Comparison of ENCODE assay signal across 9 cellular contexts in genomic region chr17:78129385-78130079, GRCh38. TPM values are rescaled to one million over a fixed set of nuclear protein-coding genes. Genes with fewer than 3 reads are reported as not detected.
DNase-seq lines count a peak whose midpoint lies in the region; ATAC-seq lines count a peak whose summit lies in the region.
"Had no signal": no experiment of that assay in that cellular context is flagged by ENCODE, and none has a peak within 500 bp of the region (broad histone marks: within the 10 kb centered on the region; RNA-seq: fewer than 3 reads in every experiment).

No MANE protein-coding gene starts in this region.

- no peaks in the 10 kb centered on the region for H3K9me3 Mint-ChIP-seq in activated naive CD4-positive, alpha-beta T cell treated with anti-CD3 and anti-CD28 coated beads for 36 hours

- H3K36me3 ChIP-seq in mesendoderm (ENCODE audit: control insufficient read depth, insufficient read depth, low read length): peaks cover 2% of the 10 kb centered on the region

- H3K56ac ChIP-seq in mesendoderm (ENCODE audit: low read length): peak overlapping the region; percentile 83

- H3K79me1 ChIP-seq in mesendoderm (ENCODE audit: low read length): peaks cover 2% of the 10 kb centered on the region

- peak; percentile 44 for DNase-seq in stimulated activated CD4-positive, alpha-beta T cell treated with anti-CD3 and anti-CD28 coated beads, Interleukin-15, amount 100 ng/mL, for 24 hours
- no peak for DNase-seq in stimulated activated CD4-positive, alpha-beta T cell treated with anti-CD3 and anti-CD28 coated beads, Interleukin-4, amount 100 ng/mL, for 24 hours
- DNase-seq in activated naive CD4-positive, alpha-beta T cell treated with anti-CD3 and anti-CD28 coated beads for 36 hours: peak; percentile 72
- no peak for DNase-seq in mesendoderm
- no peak for DNase-seq in medulla oblongata (ENCODE audit: extremely low spot score)
- DNase-seq in putamen (ENCODE audit: low spot score): no peak

- H3K27me3 Mint-ChIP-seq in activated naive CD4-positive, alpha-beta T cell treated with anti-CD3 and anti-CD28 coated beads for 36 hours (ENCODE audit: low read depth): no peaks in the 10 kb centered on the region

- H3K9ac ChIP-seq in mesendoderm (ENCODE audit: low read length): no peak overlapping the region

- no peak overlapping the region for H2BK15ac ChIP-seq in mesendoderm (replicated peaks; ENCODE audit: low read depth)

- H3K79me2 ChIP-seq in mesendoderm (ENCODE audit: control insufficient read depth, insufficient read depth, low read length): peaks cover 20% of the 10 kb centered on the region

- H3K4me3 Mint-ChIP-seq in activated naive CD4-positive, alpha-beta T cell treated with anti-CD3 and anti-CD28 coated beads for 36 hours: peak overlapping the region; percentile 96

- no peak overlapping the region for H3K4me3 ChIP-seq in mesendoderm (ENCODE audit: low read length)

- no peak overlapping the region for H4K8ac ChIP-seq in mesendoderm (ENCODE audit: low read depth, low read length)

- H3K27me3 ChIP-seq in mesendoderm (ENCODE audit: insufficient read depth, low read length, poor library complexity): no peaks in the 10 kb centered on the region

- H4K5ac ChIP-seq in mesendoderm (ENCODE audit: low read length): no peak overlapping the region

- H3K4me1 Mint-ChIP-seq in activated naive CD4-positive, alpha-beta T cell treated with anti-CD3 and anti-CD28 coated beads for 36 hours (ENCODE audit: low read depth): peaks cover 50% of the 10 kb centered on the region

- ATAC-seq in GM21423 (IDR thresholded peaks at IDR 0.05; ENCODE audit: unreplicated experiment) (no peak), GM21529 (IDR thresholded peaks at IDR 0.05; ENCODE audit: unreplicated experiment) (no peak)

- H3K4me1 ChIP-seq in mesendoderm (ENCODE audit: control insufficient read depth, low read depth, low read length): peaks cover 11% of the 10 kb centered on the region

- WGBS in mesendoderm (ENCODE audit: extremely low coverage, insufficient coverage, low lambda C conversion rate): no CpG with 5 or more reads among the region's 3 CpGs

- peak overlapping the region; percentile 1 for H3K4ac ChIP-seq in mesendoderm (ENCODE audit: low read depth, low read length)

- peak overlapping the region; percentile 40 for H3K27ac ChIP-seq in mesendoderm (ENCODE audit: low read depth, low read length)

- CTCF ChIA-PET in activated naive CD4-positive, alpha-beta T cell treated with anti-CD3 and anti-CD28 coated beads for 36 hours (lab: Charles Lee): interaction anchor here (0.8 kb wide), 1 partner anchor 122 kb away, joined by 3 read pairs; no protein-coding TSS in a partner anchor

- intact Hi-C loops in activated naive CD4-positive, alpha-beta T cell treated with anti-CD3 and anti-CD28 coated beads for 36 hours (cut with micrococcal nuclease): loop anchor here (1.0 to 10.0 kb wide), 9 partner anchors 8 to 713 kb away; partner anchors contain the start of genes SYNGR2, TNRC6C and USP36

- no peak overlapping the region for H3K23ac ChIP-seq in mesendoderm (ENCODE audit: low read length)

- peaks cover 25% of the 10 kb centered on the region for H3K36me3 Mint-ChIP-seq in activated naive CD4-positive, alpha-beta T cell treated with anti-CD3 and anti-CD28 coated beads for 36 hours (ENCODE audit: low read depth)

- peak overlapping the region; percentile 36 for H2BK5ac ChIP-seq in mesendoderm (ENCODE audit: low read length)

- H3K27ac Mint-ChIP-seq in activated naive CD4-positive, alpha-beta T cell treated with anti-CD3 and anti-CD28 coated beads for 36 hours: peak overlapping the region; percentile 98

- H3K4me2 ChIP-seq in mesendoderm (ENCODE audit: low read length): no peak overlapping the region

- no peak overlapping the region for H3K18ac ChIP-seq in mesendoderm (ENCODE audit: low read length)

- peak overlapping the region; percentile 8 for H2AK5ac ChIP-seq in mesendoderm (ENCODE audit: low read length)

- peak overlapping the region; percentile 2 for H2BK120ac ChIP-seq in mesendoderm (ENCODE audit: low read depth, low read length)

RNA-seq across cellular contexts. Expression of gene TMC6, which starts 1.0 kb away (rescaled TPM):
- total RNA-seq in activated naive CD4-positive, alpha-beta T cell treated with anti-CD3 and anti-CD28 coated beads for 36 hours: 10 to 100 TPM; 79.0 to 85.6 TPM
- polyA plus RNA-seq in mesendoderm (2013, experiment 1 of 2): 47.4 TPM
- polyA plus RNA-seq in mesendoderm (2013, experiment 2 of 2): 45.1 TPM

RNA-seq across cellular contexts. Expression of gene TMC8, which starts 1.0 kb away (rescaled TPM):
- total RNA-seq in activated naive CD4-positive, alpha-beta T cell treated with anti-CD3 and anti-CD28 coated beads for 36 hours: 100 to 1,000 TPM; 105 to 110 TPM
- 0.84 TPM for polyA plus RNA-seq in mesendoderm (2013, experiment 1 of 2)
- polyA plus RNA-seq in mesendoderm (2013, experiment 2 of 2): 0.60 TPM

RNA-seq across cellular contexts. Expression of gene C17orf99, which starts 16.7 kb away (rescaled TPM):
- not detected for total RNA-seq in activated naive CD4-positive, alpha-beta T cell treated with anti-CD3 and anti-CD28 coated beads for 36 hours
- not detected for polyA plus RNA-seq in mesendoderm (2013, experiment 1 of 2)
- not detected for polyA plus RNA-seq in mesendoderm (2013, experiment 2 of 2)
- total RNA-seq: pulmonary artery endothelial cell had no signal

RNA-seq across cellular contexts. Expression of gene SYNGR2, which starts 38.8 kb away (rescaled TPM):
- total RNA-seq in activated naive CD4-positive, alpha-beta T cell treated with anti-CD3 and anti-CD28 coated beads for 36 hours: 100 to 1,000 TPM in 1 of 2 experiments, 10 to 100 TPM in 1; 96.3 to 103 TPM
- polyA plus RNA-seq in mesendoderm (2013, experiment 1 of 2): 23.3 TPM
- polyA plus RNA-seq in mesendoderm (2013, experiment 2 of 2): 23.1 TPM

RNA-seq across cellular contexts. Expression of gene TK1, which starts 57.3 kb away (rescaled TPM):
- 100 to 1,000 TPM; 165 to 173 TPM for total RNA-seq in activated naive CD4-positive, alpha-beta T cell treated with anti-CD3 and anti-CD28 coated beads for 36 hours
- 73.3 TPM for polyA plus RNA-seq in mesendoderm (2013, experiment 1 of 2)
- polyA plus RNA-seq in mesendoderm (2013, experiment 2 of 2): 72.5 TPM

Comparison
In these comparisons a context has a peak if more than half of its experiments do, and no peak if none do; other contexts are left out.
1. DNase-seq: peak in stimulated activated CD4-positive, alpha-beta T cell treated with anti-CD3 and anti-CD28 coated beads, Interleukin-15, amount 100 ng/mL, for 24 hours (single experiment) and activated naive CD4-positive, alpha-beta T cell treated with anti-CD3 and anti-CD28 coated beads for 36 hours (single experiment); none in stimulated activated CD4-positive, alpha-beta T cell treated with anti-CD3 and anti-CD28 coated beads, Interleukin-4, amount 100 ng/mL, for 24 hours (single experiment), mesendoderm (single experiment), medulla oblongata (single experiment) and putamen (single experiment).